22 cellular contexts compared by ENCODE assay signal in genomic region chr2:169765523-169765922, GRCh38. TPM values are rescaled to one million over a fixed set of nuclear protein-coding genes. Genes with fewer than 3 reads are reported as not detected.
DNase-seq lines count a peak whose midpoint lies in the region; ATAC-seq, FAIRE-seq and TF ChIP-seq lines count a peak whose summit lies in the region.
"Had no signal": no experiment of that assay in that cellular context is flagged by ENCODE, and none has a peak within 500 bp of the region (broad histone marks: within the 10 kb centered on the region; RNA-seq: fewer than 3 reads in every experiment).

No MANE protein-coding gene starts in this region.

- H3K27me3 ChIP-seq in MG63 (peaks cover 6% of the 10 kb centered on the region; the same call in 1 of the 2 replicates), K562 (ENCODE audit: control insufficient read depth in 2 of 2, insufficient read depth in 2 of 2, low read length in 2 of 2) (no peaks in the 10 kb centered on the region), hepatocyte (no peaks in the 10 kb centered on the region), ovary (no peaks in the 10 kb centered on the region)

- H3K9me2 ChIP-seq in hepatocyte (replicated peaks; ENCODE audit: insufficient read depth), result no peaks in the 10 kb centered on the region

- H2AFZ ChIP-seq in K562 (ENCODE audit: low read depth, low read length) (no peak overlapping the region), hepatocyte (no peak overlapping the region)

- TF ChIP-seq EP300 in K562 (IDR thresholded peaks at IDR 0.05; ENCODE audit: low read length) (no peak), ovary (IDR thresholded peaks at IDR 0.05) (no peak)

- no peak for TF ChIP-seq RAD21 in K562 (CRISPR knock-in tag; conservative IDR thresholded peaks at IDR 0.05 in 1 of 2, IDR thresholded peaks at IDR 0.05 in 1 of 2)

- in situ Hi-C loops in K562 (cut with MboI), result no loop called here

- H3K4me2 ChIP-seq in K562 (ENCODE audit: insufficient read depth, low read length) (no peak overlapping the region), hepatocyte (no peak overlapping the region)

- TF ChIP-seq CTCF in K562 (IDR thresholded peaks at IDR 0.05 in 2 of 3, conservative IDR thresholded peaks at IDR 0.05 in 1 of 3; ENCODE audit: insufficient read depth in 2 of 3, low read depth in 1 of 3, low read length in 3 of 3) (no peak), hepatocyte (IDR thresholded peaks at IDR 0.05; ENCODE audit: poor library complexity) (no peak), ovary (IDR thresholded peaks at IDR 0.05) (no peak)

- no peak overlapping the region for H3K9ac ChIP-seq in K562 (ENCODE audit: insufficient read depth in 1 of 2, low read depth in 2 of 2, low read length in 2 of 2)

- BruUV-seq in K562 (replicated peaks; lab: Mats Ljungman, UMichigan), result no TSS peak

- H3K36me3 ChIP-seq in MG63, result no peaks in the 10 kb centered on the region
- H3K36me3 ChIP-seq in K562 (ENCODE audit: control insufficient read depth, insufficient read depth, low read length), result no peaks in the 10 kb centered on the region
- H3K36me3 ChIP-seq in hepatocyte (replicated peaks; ENCODE audit: insufficient read depth, low read depth), result no peaks in the 10 kb centered on the region
- no peaks in the 10 kb centered on the region for H3K36me3 ChIP-seq in ovary
- H3K36me3 ChIP-seq: adrenal gland, thoracic aorta had no signal

- DNase-seq in EL, result peak; percentile 17
- peak; percentile 15 for DNase-seq in MG63
- DNase-seq in K562 (ENCODE audit: extremely low read depth in 1 of 4, low spot score in 3 of 4), result no peak
- DNase-seq in hepatocyte (ENCODE audit: low spot score), result peak; percentile 23
- DNase-seq in kidney glomerular epithelial cell (lab: John Stamatoyannopoulos, UW), result no peak
- DNase-seq in NOMO-1 (lab: John Stamatoyannopoulos, UW; ENCODE audit: unreplicated experiment in 2 of 2), result no peak
- no peak for DNase-seq in ovary
- DNase-seq: adrenal gland, AML-193, cortex of kidney, head of caudate nucleus, immature natural killer cell, mesenchymal stem cell, NCI-H1436, NCI-H2227 treated with DMSO at 0.1 percent for 48 hours, psoas muscle, SHP77 treated with DMSO at 0.1 percent for 48 hours had no signal

- no peaks in the 10 kb centered on the region for H4K20me1 ChIP-seq in K562 (replicated peaks; ENCODE audit: control insufficient read depth, insufficient read depth, low read length)
- H4K20me1 ChIP-seq in hepatocyte (ENCODE audit: insufficient read depth, poor library complexity, severe bottlenecking), result no peaks in the 10 kb centered on the region

- no peaks in the 10 kb centered on the region for H3K9me1 ChIP-seq in K562 (ENCODE audit: control insufficient read depth, insufficient read depth, low read length)

- no peak for ATAC-seq in K562
- no peak for ATAC-seq in HG02798 (IDR thresholded peaks at IDR 0.05; ENCODE audit: poor library complexity, unreplicated experiment)
- ATAC-seq: activated CD4-positive, CD25-positive, alpha-beta regulatory T cell treated with anti-CD3 and anti-CD28 coated beads, Interleukin-2, amount 50 U/mL, for 24 hours; natural killer cell treated with Interleukin-12 subunit alpha and Interleukin-12 subunit beta and Interleukin-15 and Interleukin-18, amount 100 ng/mL, for 72 hours; psoas muscle had no signal

- H3K27ac ChIP-seq in K562 (ENCODE audit: extremely low read depth, low read depth, low read length) (no peak overlapping the region), hepatocyte (no peak overlapping the region), ovary (no peak overlapping the region)
- H3K27ac ChIP-seq: adrenal gland, psoas muscle, thoracic aorta had no signal

- H3K9me3 ChIP-seq in MG63 (no peaks in the 10 kb centered on the region), K562 (replicated peaks; ENCODE audit: control insufficient read depth, insufficient read depth, low read depth, low read length) (no peaks in the 10 kb centered on the region), hepatocyte (ENCODE audit: low read depth) (no peaks in the 10 kb centered on the region), ovary (no peaks in the 10 kb centered on the region)
- H3K9me3 ChIP-seq: adrenal gland, psoas muscle, thoracic aorta had no signal

- H3K4me1 ChIP-seq in K562 (replicated peaks in 1 of 2; ENCODE audit: control insufficient read depth in 2 of 2, insufficient read depth in 2 of 2, low read length in 2 of 2) (peaks cover 0 to 5% of the 10 kb centered on the region in 2 experiments; a peak in 2 of 5 replicates), hepatocyte (ENCODE audit: insufficient read depth) (no peaks in the 10 kb centered on the region), ovary (ENCODE audit: insufficient read depth) (no peaks in the 10 kb centered on the region)

- TF ChIP-seq POLR2A in K562 (conservative IDR thresholded peaks at IDR 0.05) (no peak), ovary (IDR thresholded peaks at IDR 0.05) (no peak)

- WGBS in K562 (ENCODE audit: insufficient coverage, low coverage, missing lambda C conversion rate), result 47% methylated on average over 6 of the region's 6 CpGs
- WGBS in hepatocyte (ENCODE audit: low lambda C conversion rate, missing lambda C conversion rate), result 69% methylated on average over 6 of the region's 6 CpGs
- 76 to 81% (median 77%) methylated on average over 6 of the region's 6 CpGs for WGBS in ovary, 3 donors

- H3K79me2 ChIP-seq in K562 (ENCODE audit: control insufficient read depth, insufficient read depth, low read length), result no peaks in the 10 kb centered on the region
- no peaks in the 10 kb centered on the region for H3K79me2 ChIP-seq in hepatocyte

- POLR2A ChIA-PET in K562 (lab: Yijun Ruan, JAX), result no interaction called here

- intact Hi-C loops in K562 (cut with micrococcal nuclease), result no loop called here
- intact Hi-C loops in ovary (cut with DNase I), result no loop called here

- FAIRE-seq in K562 (lab: Jason Lieb, UNC), result no peak
- FAIRE-seq: H1 had no signal

- no peak overlapping the region for H3K4me3 ChIP-seq in MG63
- no peak overlapping the region for H3K4me3 ChIP-seq in K562
- no peak overlapping the region for H3K4me3 ChIP-seq in hepatocyte
- no peak overlapping the region for H3K4me3 ChIP-seq in ovary
- H3K4me3 ChIP-seq: adrenal gland, psoas muscle, thoracic aorta had no signal

- CTCF ChIA-PET in K562 (lab: Yijun Ruan, JAX; ENCODE audit: low intra/inter-chr PET ratio), result no interaction called here

RNA-seq across cellular contexts. Expression of gene KLHL23, which starts 31.9 kb away (rescaled TPM):
- total RNA-seq in MG63 (2014; rRNA removed; shearing (Covaris generic); ENCODE audit: low replicate concordance), result 9.2 and 9.5 TPM in 2 replicates
- 48.2 and 81.1 TPM in 2 replicates for total RNA-seq in K562 (2011; cell fraction: chromatin; rRNA removed; ENCODE audit: low replicate concordance)
- total RNA-seq in K562 (2011; cell fraction: nucleolus; rRNA removed), result 23.2 and 29.9 TPM in 2 replicates
- 45.4 and 74.0 TPM in 2 replicates for total RNA-seq in K562 (2011; cell fraction: nucleoplasm; rRNA removed)
- total RNA-seq in K562 (2014; rRNA removed) (20.0 and 31.5 TPM in 2 replicates), K562 (2014; rRNA removed; fragmentation: Illumina TruSeq; extraction: Trizol) (41.5 and 46.8 TPM in 2 replicates), K562 (2015; rRNA removed; fragmentation: Illumina TruSeq; extraction: Trizol) (34.4 and 39.1 TPM in 2 replicates), K562 (2021) (22.9 and 25.7 TPM in 2 replicates), hepatocyte (12.9 and 16.1 TPM in 2 replicates), ovary (10 to 100 TPM; 14.7 to 27.4 (median 19.3) TPM)
- polyA plus RNA-seq in K562 (2011; rRNA removed) (53.7 and 58.0 TPM in 2 replicates), K562 (2014; fragmentation: Illumina TruSeq; extraction: Trizol) (27.4 and 29.6 TPM in 2 replicates), K562 (2014; fragmentation: Nextera tagmentation; extraction: Ambion mirVana) (1 to 10 TPM; 6.6 to 7.9 TPM), K562 (2014; rRNA removed) (21.6 and 22.4 TPM in 2 replicates), hepatocyte (5.8 and 6.9 TPM in 2 replicates), ovary (10 to 100 TPM; 10.2 to 23.0 TPM)
- polyA plus RNA-seq in K562 (2011; cell fraction: cytosol; rRNA removed), result 10.1 and 20.2 TPM in 2 replicates
- 20.6 and 22.8 TPM in 2 replicates for polyA plus RNA-seq in K562 (2011; cell fraction: nucleus; rRNA removed)
- polyA plus RNA-seq in K562 (2012), result 15.8 and 18.5 TPM in 2 replicates
- polyA minus RNA-seq in K562 (2011; rRNA and poly(A)+ RNA removed), result 153 and 171 TPM in 2 replicates
- polyA minus RNA-seq in K562 (2011; cell fraction: cytosol; rRNA and poly(A)+ RNA removed), result 39.2 and 49.7 TPM in 2 replicates
- polyA minus RNA-seq in K562 (2011; cell fraction: nucleus; rRNA and poly(A)+ RNA removed), result 14.4 and 26.8 TPM in 2 replicates

RNA-seq across cellular contexts. Expression of gene SSB, which starts 33.1 kb away (rescaled TPM):
- total RNA-seq in MG63 (2014; rRNA removed; shearing (Covaris generic); ENCODE audit: low replicate concordance), result 101 and 193 TPM in 2 replicates
- 95.2 and 444 TPM in 2 replicates for total RNA-seq in K562 (2011; cell fraction: chromatin; rRNA removed; ENCODE audit: low replicate concordance)
- 63.0 and 70.9 TPM in 2 replicates for total RNA-seq in K562 (2011; cell fraction: nucleolus; rRNA removed)
- total RNA-seq in K562 (2011; cell fraction: nucleoplasm; rRNA removed), result 94.0 and 126 TPM in 2 replicates
- total RNA-seq in K562 (2014; rRNA removed), result 377 and 430 TPM in 2 replicates
- total RNA-seq in K562 (2014; rRNA removed; fragmentation: Illumina TruSeq; extraction: Trizol), result 515 and 616 TPM in 2 replicates
- total RNA-seq in K562 (2015; rRNA removed; fragmentation: Illumina TruSeq; extraction: Trizol), result 455 and 503 TPM in 2 replicates
- 317 TPM in 2 replicates for total RNA-seq in K562 (2021)
- polyA plus RNA-seq in K562 (2011; rRNA removed), result 261 and 430 TPM in 2 replicates
- polyA plus RNA-seq in K562 (2011; cell fraction: cytosol; rRNA removed), result 36.1 and 98.4 TPM in 2 replicates
- 109 and 175 TPM in 2 replicates for polyA plus RNA-seq in K562 (2011; cell fraction: nucleus; rRNA removed)
- 211 and 383 TPM in 2 replicates for polyA plus RNA-seq in K562 (2012)
- 466 and 619 TPM in 2 replicates for polyA plus RNA-seq in K562 (2014; fragmentation: Illumina TruSeq; extraction: Trizol)
- polyA plus RNA-seq in K562 (2014; fragmentation: Nextera tagmentation; extraction: Ambion mirVana), result 100 to 1,000 TPM; 631 to 849 TPM
- 618 and 712 TPM in 2 replicates for polyA plus RNA-seq in K562 (2014; rRNA removed)
- polyA minus RNA-seq in K562 (2011; rRNA and poly(A)+ RNA removed), result 148 TPM in 2 replicates
- 52.5 and 59.3 TPM in 2 replicates for polyA minus RNA-seq in K562 (2011; cell fraction: cytosol; rRNA and poly(A)+ RNA removed)
- polyA minus RNA-seq in K562 (2011; cell fraction: nucleus; rRNA and poly(A)+ RNA removed), result 82.3 and 152 TPM in 2 replicates
- total RNA-seq in hepatocyte, result 112 and 143 TPM in 2 replicates
- 176 and 181 TPM in 2 replicates for polyA plus RNA-seq in hepatocyte
- 10 to 100 TPM; 50.1 to 95.7 (median 74.1) TPM for total RNA-seq in ovary
- 100 to 1,000 TPM in 1 of 2 donors, 10 to 100 TPM in 1; 78.3 to 103 TPM for polyA plus RNA-seq in ovary

RNA-seq across cellular contexts. Expression of gene METTL5, which starts 59.2 kb away (rescaled TPM):
- 86.5 and 152 TPM in 2 replicates for total RNA-seq in MG63 (2014; rRNA removed; shearing (Covaris generic); ENCODE audit: low replicate concordance)
- 30.6 and 53.9 TPM in 2 replicates for total RNA-seq in K562 (2011; cell fraction: chromatin; rRNA removed; ENCODE audit: low replicate concordance)
- total RNA-seq in K562 (2011; cell fraction: nucleolus; rRNA removed), result 27.5 and 28.0 TPM in 2 replicates
- total RNA-seq in K562 (2011; cell fraction: nucleoplasm; rRNA removed), result 39.8 and 55.0 TPM in 2 replicates
- total RNA-seq in K562 (2014; rRNA removed) (135 and 149 TPM in 2 replicates), K562 (2014; rRNA removed; fragmentation: Illumina TruSeq; extraction: Trizol) (224 and 259 TPM in 2 replicates), K562 (2015; rRNA removed; fragmentation: Illumina TruSeq; extraction: Trizol) (163 and 182 TPM in 2 replicates), K562 (2021) (177 and 193 TPM in 2 replicates), hepatocyte (45.9 and 61.0 TPM in 2 replicates), ovary (10 to 100 TPM; 19.9 to 44.0 (median 26.4) TPM)
- polyA plus RNA-seq in K562 (2011; rRNA removed) (141 and 191 TPM in 2 replicates), K562 (2014; fragmentation: Illumina TruSeq; extraction: Trizol) (202 and 235 TPM in 2 replicates), K562 (2014; fragmentation: Nextera tagmentation; extraction: Ambion mirVana) (100 to 1,000 TPM; 366 to 471 TPM), K562 (2014; rRNA removed) (211 and 229 TPM in 2 replicates), hepatocyte (55.4 and 60.7 TPM in 2 replicates), ovary (10 to 100 TPM; 36.0 to 40.3 TPM)
- 44.8 and 82.3 TPM in 2 replicates for polyA plus RNA-seq in K562 (2011; cell fraction: cytosol; rRNA removed)
- polyA plus RNA-seq in K562 (2011; cell fraction: nucleus; rRNA removed), result 36.1 and 39.1 TPM in 2 replicates
- 147 and 206 TPM in 2 replicates for polyA plus RNA-seq in K562 (2012)
- polyA minus RNA-seq in K562 (2011; rRNA and poly(A)+ RNA removed), result 99.5 and 107 TPM in 2 replicates
- 33.9 and 37.9 TPM in 2 replicates for polyA minus RNA-seq in K562 (2011; cell fraction: cytosol; rRNA and poly(A)+ RNA removed)
- 23.4 and 34.3 TPM in 2 replicates for polyA minus RNA-seq in K562 (2011; cell fraction: nucleus; rRNA and poly(A)+ RNA removed)

Comparison
In these comparisons a context has a peak if more than half of its experiments do, and no peak if none do; other contexts are left out.
1. DNase-seq: peak in EL (single experiment), MG63 (single experiment) and hepatocyte (single experiment); none in K562 (0 of 4), kidney glomerular epithelial cell (single experiment), NOMO-1 (0 of 2) and ovary (0 of 5).